14 cellular contexts compared by ENCODE assay signal in the genomic region with DNA sequence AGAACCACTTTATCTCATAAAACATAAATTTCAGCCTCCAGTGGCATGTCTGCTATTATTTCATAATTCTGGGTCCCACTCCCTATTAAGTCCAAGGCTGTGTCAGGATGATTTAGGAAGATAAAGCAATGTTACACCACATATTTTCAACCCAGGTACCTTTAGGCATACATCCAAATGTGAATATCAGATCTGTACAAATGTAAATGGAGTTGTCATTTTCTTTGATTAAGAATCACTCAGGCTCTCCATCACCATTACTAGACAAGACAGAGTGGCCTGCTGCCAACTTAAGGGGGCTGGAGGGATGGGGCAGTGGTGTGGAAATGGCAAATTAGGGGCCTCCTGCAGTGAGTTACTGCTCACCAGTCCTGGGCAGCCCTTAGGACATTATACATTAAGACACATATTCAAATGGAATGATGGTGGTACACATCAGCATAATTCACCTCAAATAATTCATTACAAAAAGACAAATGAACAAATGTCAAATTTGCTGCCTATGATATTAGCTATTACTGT.
DNase-seq lines count a peak whose midpoint lies in the region; ATAC-seq and TF ChIP-seq lines count a peak whose summit lies in the region.
"Had no signal": no experiment of that assay in that cellular context is flagged by ENCODE, and none has a peak within 500 bp of the region (broad histone marks: within the 10 kb centered on the region; RNA-seq: fewer than 3 reads in every experiment).

No MANE protein-coding gene starts in this region.

- no TSS peak for BruUV-seq in A673 (replicated peaks; lab: Mats Ljungman, UMichigan)

- no peak for DNase-seq in MM.1S
- DNase-seq in SKM-1 (lab: John Stamatoyannopoulos, UW; ENCODE audit: unreplicated experiment), result no peak
- DNase-seq in A673 (ENCODE audit: low spot score), result no peak
- no peak for DNase-seq in stimulated activated CD4-positive, alpha-beta T cell treated with anti-CD3 and anti-CD28 coated beads, Interleukin-2, amount 100 ng/mL, for 48 hours
- DNase-seq: activated CD4-positive, alpha-beta T cell treated with anti-CD3 and anti-CD28 coated beads, Interleukin-2, amount 10 ng/mL, durations not matched to agents 7 days and 5 days; dermis blood vessel endothelial cell; foreskin keratinocyte; kidney glomerular epithelial cell; NCI-H526; nephron progenitor cell; uterus had no signal

- no peak overlapping the region for H3K4me3 ChIP-seq in MM.1S (ENCODE audit: low read length)
- H3K4me3 ChIP-seq in A673 (ENCODE audit: low read depth, low read length, poor library complexity, severe bottlenecking), result no peak overlapping the region
- H3K4me3 ChIP-seq: uterus had no signal

- CTCF ChIA-PET in A673 (lab: Charles Lee), result no interaction called here

- H3F3A ChIP-seq in MM.1S (ENCODE audit: insufficient read depth, low read length), result no peaks in the 10 kb centered on the region

- TF ChIP-seq CTCF in MM.1S (IDR thresholded peaks at IDR 0.05; ENCODE audit: low read length) (no peak), A673 (conservative IDR thresholded peaks at IDR 0.05; ENCODE audit: low read depth, low read length) (no peak)

- intact Hi-C loops in A673 (cut with micrococcal nuclease; ENCODE audit: unreplicated experiment), result no loop called here

- no peak overlapping the region for H2AFZ ChIP-seq in MM.1S (ENCODE audit: low read length)

- peak; percentile 11 for ATAC-seq in GM18861 (IDR thresholded peaks at IDR 0.05; ENCODE audit: unreplicated experiment)
- peak; percentile 16 for ATAC-seq in GM19455 (IDR thresholded peaks at IDR 0.05; ENCODE audit: unreplicated experiment)
- peak; percentile 4 for ATAC-seq in HG02870 (IDR thresholded peaks at IDR 0.05; ENCODE audit: unreplicated experiment)
- ATAC-seq: foreskin keratinocyte had no signal

- no peaks in the 10 kb centered on the region for H3K9me2 ChIP-seq in MM.1S (replicated peaks; ENCODE audit: insufficient read depth, low read length)

- no peaks in the 10 kb centered on the region for H3K36me3 ChIP-seq in MM.1S (replicated peaks; ENCODE audit: insufficient read depth, low read length)
- no peaks in the 10 kb centered on the region for H3K36me3 ChIP-seq in A673 (ENCODE audit: insufficient read depth, low read length, poor library complexity, severe bottlenecking)
- H3K36me3 ChIP-seq: uterus had no signal

- H3K9me3 ChIP-seq in MM.1S (replicated peaks; ENCODE audit: insufficient read depth, low read length) (no peaks in the 10 kb centered on the region), A673 (ENCODE audit: low read depth, low read length, poor library complexity, severe bottlenecking) (no peaks in the 10 kb centered on the region)
- H3K9me3 ChIP-seq: uterus had no signal

- H3K27ac ChIP-seq in MM.1S (ENCODE audit: low read length) (no peak overlapping the region), A673 (ENCODE audit: low read depth, low read length, poor library complexity, severe bottlenecking) (no peak overlapping the region)
- H3K27ac ChIP-seq: foreskin keratinocyte, uterus had no signal

- POLR2A ChIA-PET in A673 (lab: Charles Lee; ENCODE audit: low non-redundant PET), result no interaction called here

- H3K4me2 ChIP-seq in MM.1S (ENCODE audit: low read depth, low read length), result peak overlapping the region; percentile 24; the same call in 1 of the 2 replicates

- no peaks in the 10 kb centered on the region for H4K20me1 ChIP-seq in MM.1S (ENCODE audit: insufficient read depth, low read length)

- no peaks in the 10 kb centered on the region for H3K79me2 ChIP-seq in MM.1S (ENCODE audit: low read length)

- H3K27me3 ChIP-seq in MM.1S (replicated peaks; ENCODE audit: insufficient read depth, low read length), result no peaks in the 10 kb centered on the region
- no peaks in the 10 kb centered on the region for H3K27me3 ChIP-seq in A673 (replicated peaks; ENCODE audit: insufficient read depth, low read depth, low read length, poor library complexity)
- H3K27me3 ChIP-seq: foreskin keratinocyte, uterus had no signal

- H3K9ac ChIP-seq in MM.1S (ENCODE audit: low read length), result no peak overlapping the region

- H3K4me1 ChIP-seq in MM.1S (ENCODE audit: low read length), result peaks cover 18% of the 10 kb centered on the region
- no peaks in the 10 kb centered on the region for H3K4me1 ChIP-seq in A673 (ENCODE audit: insufficient read depth, low read length, poor library complexity, severe bottlenecking)
- H3K4me1 ChIP-seq: foreskin keratinocyte, uterus had no signal
